In the genomic region with DNA sequence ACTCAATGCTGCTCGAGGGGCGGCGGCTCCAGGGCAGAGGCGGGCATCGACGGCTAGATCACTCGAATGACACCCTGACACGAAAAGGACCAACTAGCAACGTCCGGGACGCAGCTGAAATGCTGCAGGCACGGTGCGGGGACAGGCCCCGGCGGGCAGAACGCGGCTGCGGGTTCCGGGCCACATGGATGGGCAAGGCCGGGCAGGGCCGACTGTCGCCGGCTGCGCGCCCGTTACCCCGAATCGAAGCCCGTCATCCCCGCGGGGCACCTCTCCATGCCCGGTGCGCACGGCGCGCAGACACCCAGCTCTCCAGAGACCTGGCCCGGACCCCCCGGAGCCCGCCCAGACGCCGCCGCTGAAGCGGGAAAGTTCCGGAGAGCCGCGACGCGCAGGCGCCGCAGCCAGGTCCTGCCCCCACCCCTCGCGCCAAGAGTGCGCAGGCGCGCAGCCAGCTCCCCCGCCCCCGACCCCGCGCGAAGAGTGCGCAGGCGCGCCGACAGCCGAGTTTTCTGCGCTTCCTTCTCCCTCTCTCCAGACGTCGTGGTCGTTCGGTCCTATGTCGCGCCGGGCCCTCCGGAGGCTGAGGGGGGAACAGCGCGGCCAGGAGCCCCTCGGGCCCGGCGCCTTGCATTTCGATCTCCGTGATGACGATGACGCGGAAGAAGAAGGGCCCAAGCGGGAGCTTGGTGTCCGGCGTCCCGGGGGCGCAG, we compare ENCODE assay signal across 8 cellular contexts. TPM values are rescaled to one million over a fixed set of nuclear protein-coding genes. Genes with fewer than 3 reads are reported as not detected.
A peak's percentile ranks its signal among the peaks of the same experiment; 100 is the strongest.
DNase-seq lines count a peak whose midpoint lies in the region; ATAC-seq and TF ChIP-seq lines count a peak whose summit lies in the region.

A gene with protein sequence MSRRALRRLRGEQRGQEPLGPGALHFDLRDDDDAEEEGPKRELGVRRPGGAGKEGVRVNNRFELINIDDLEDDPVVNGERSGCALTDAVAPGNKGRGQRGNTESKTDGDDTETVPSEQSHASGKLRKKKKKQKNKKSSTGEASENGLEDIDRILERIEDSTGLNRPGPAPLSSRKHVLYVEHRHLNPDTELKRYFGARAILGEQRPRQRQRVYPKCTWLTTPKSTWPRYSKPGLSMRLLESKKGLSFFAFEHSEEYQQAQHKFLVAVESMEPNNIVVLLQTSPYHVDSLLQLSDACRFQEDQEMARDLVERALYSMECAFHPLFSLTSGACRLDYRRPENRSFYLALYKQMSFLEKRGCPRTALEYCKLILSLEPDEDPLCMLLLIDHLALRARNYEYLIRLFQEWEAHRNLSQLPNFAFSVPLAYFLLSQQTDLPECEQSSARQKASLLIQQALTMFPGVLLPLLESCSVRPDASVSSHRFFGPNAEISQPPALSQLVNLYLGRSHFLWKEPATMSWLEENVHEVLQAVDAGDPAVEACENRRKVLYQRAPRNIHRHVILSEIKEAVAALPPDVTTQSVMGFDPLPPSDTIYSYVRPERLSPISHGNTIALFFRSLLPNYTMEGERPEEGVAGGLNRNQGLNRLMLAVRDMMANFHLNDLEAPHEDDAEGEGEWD (plus strand): TSS at position 484 of the 713 bp plus-strand sequence. CDS start 76 bp downstream, at position 560.

- peaks cover 11% of the 10 kb centered on the region for H3K9me3 Mint-ChIP-seq in T-helper 1 cell treated with Interleukin-12 subunit alpha and Interleukin-12 subunit beta and Interleukin-4 antibody, amounts not matched to agents 30 μg/mL and 1 μg/mL, for 36 hours
- no peaks in the 10 kb centered on the region for H3K9me3 Mint-ChIP-seq in progenitor cell of endocrine pancreas (ENCODE audit: low read depth)

- peak within 1 kb of the TSS; percentile 92 for H3K4me3 Mint-ChIP-seq in T-helper 1 cell treated with Interleukin-12 subunit alpha and Interleukin-12 subunit beta and Interleukin-4 antibody, amounts not matched to agents 30 μg/mL and 1 μg/mL, for 36 hours
- peak within 1 kb of the TSS; percentile 86 for H3K4me3 Mint-ChIP-seq in progenitor cell of endocrine pancreas (ENCODE audit: low read depth)

- peaks cover 5 to 20% (median 6%) of the 10 kb centered on the region in 4 donors for H3K36me3 ChIP-seq in upper lobe of left lung

- H3K27ac ChIP-seq in upper lobe of left lung: peak within 1 kb of the TSS; percentile 98 to 100 (median 100)

- TF ChIP-seq CTCF in GM12865 (IDR thresholded peaks at IDR 0.05; ENCODE audit: insufficient read depth, low read depth, low read length, missing control alignments) (no peak), progenitor cell of endocrine pancreas (IDR thresholded peaks at IDR 0.05; ENCODE audit: unreplicated experiment) (peak; percentile 18), upper lobe of left lung (IDR thresholded peaks at IDR 0.05) (peak in 2 of 6 experiments; percentile 14 to 23)

- no peak for TF ChIP-seq EP300 in upper lobe of left lung (IDR thresholded peaks at IDR 0.05)

- H3K4me1 Mint-ChIP-seq in T-helper 1 cell treated with Interleukin-12 subunit alpha and Interleukin-12 subunit beta and Interleukin-4 antibody, amounts not matched to agents 30 μg/mL and 1 μg/mL, for 36 hours (ENCODE audit: low read depth): peaks cover 8% of the 10 kb centered on the region
- no peaks in the 10 kb centered on the region for H3K4me1 Mint-ChIP-seq in progenitor cell of endocrine pancreas (ENCODE audit: low read depth)

- no peaks in the 10 kb centered on the region for H3K27me3 Mint-ChIP-seq in T-helper 1 cell treated with Interleukin-12 subunit alpha and Interleukin-12 subunit beta and Interleukin-4 antibody, amounts not matched to agents 30 μg/mL and 1 μg/mL, for 36 hours (ENCODE audit: low read depth)
- H3K27me3 Mint-ChIP-seq in progenitor cell of endocrine pancreas: no peaks in the 10 kb centered on the region

- H3K4me3 ChIP-seq in GM12865 (ENCODE audit: low read depth, low read length) (peak within 1 kb of the TSS; percentile 97), upper lobe of left lung (peak within 1 kb of the TSS; percentile 64 to 98 (median 72))

- H3K27me3 ChIP-seq in upper lobe of left lung: no peaks in the 10 kb centered on the region

- peak; percentile 53 for ATAC-seq in HG02759 (IDR thresholded peaks at IDR 0.05; ENCODE audit: unreplicated experiment)
- peak; percentile 74 to 81 for ATAC-seq in left cardiac atrium
- ATAC-seq in upper lobe of left lung (ENCODE audit: low FRiP score in 2 of 2): peak; percentile 72 to 85

- peak; percentile 18 to 91 (median 69) for TF ChIP-seq POLR2A in upper lobe of left lung (IDR thresholded peaks at IDR 0.05)

- H3K9me3 ChIP-seq in upper lobe of left lung: no peaks in the 10 kb centered on the region

- intact Hi-C loops in left cardiac atrium (cut with DNase I): no loop called here

- DNase-seq in GM12865 (ENCODE audit: low read depth) (peak; percentile 94), NCI-H1417 treated with DMSO at 0.1 percent for 48 hours (lab: John Stamatoyannopoulos, UW) (peak; percentile 33), amniotic epithelial cell (ENCODE audit: low read depth) (peak; percentile 51), left cardiac atrium (peak; percentile 88), progenitor cell of endocrine pancreas (ENCODE audit: low spot score, unreplicated experiment) (peak; percentile 84), upper lobe of left lung (peak; percentile 67 to 97)

- peaks cover 19% of the 10 kb centered on the region for H3K36me3 Mint-ChIP-seq in T-helper 1 cell treated with Interleukin-12 subunit alpha and Interleukin-12 subunit beta and Interleukin-4 antibody, amounts not matched to agents 30 μg/mL and 1 μg/mL, for 36 hours (ENCODE audit: low read depth)
- peaks cover 6% of the 10 kb centered on the region for H3K36me3 Mint-ChIP-seq in progenitor cell of endocrine pancreas (ENCODE audit: insufficient read depth)

- peak within 1 kb of the TSS; percentile 98 for H3K27ac Mint-ChIP-seq in T-helper 1 cell treated with Interleukin-12 subunit alpha and Interleukin-12 subunit beta and Interleukin-4 antibody, amounts not matched to agents 30 μg/mL and 1 μg/mL, for 36 hours
- peak within 1 kb of the TSS; percentile 97 for H3K27ac Mint-ChIP-seq in progenitor cell of endocrine pancreas

- H3K4me1 ChIP-seq in upper lobe of left lung: peaks cover 15 to 28% (median 17%) of the 10 kb centered on the region in 4 donors

- WGBS in upper lobe of left lung, 2 donors: 0% methylated on average over 42 of the region's 89 CpGs; no CpG with 5 or more reads in 1 of the 2 donors

RNA-seq across cellular contexts. Expression of the gene that starts here (rescaled TPM):
- total RNA-seq in left cardiac atrium: 100 to 1,000 TPM in 1 of 2 donors, 10 to 100 TPM in 1; 85.7 to 131 TPM
- total RNA-seq in progenitor cell of endocrine pancreas: 177 and 199 TPM in 2 replicates
- 1,000 to 10,000 TPM in 1 of 6 donors, 100 to 1,000 TPM in 5; 132 to 1,060 (median 211) TPM for total RNA-seq in upper lobe of left lung

Comparison
In these comparisons a context has a peak if more than half of its experiments do, and no peak if none do; other contexts are left out.
1. Peak in every context shown above with its lines: DNase-seq, ATAC-seq, H3K4me3 ChIP-seq and H3K27ac ChIP-seq.
2. DNase-seq: peak in every context shown above with its lines; median percentile 94 in GM12865; 88 in left cardiac atrium; 84 in progenitor cell of endocrine pancreas; 82 in upper lobe of left lung; 51 in amniotic epithelial cell; 33 in NCI-H1417 treated with DMSO at 0.1 percent for 48 hours.